Comparison of ENCODE assay signal across 9 cellular contexts in genomic region chr16:4176794-4177438, GRCh38.
DNase-seq lines count a peak whose midpoint lies in the region; ATAC-seq and TF ChIP-seq lines count a peak whose summit lies in the region.
"Had no signal": no experiment of that assay in that cellular context is flagged by ENCODE, and none has a peak within 500 bp of the region (broad histone marks: within the 10 kb centered on the region; RNA-seq: fewer than 3 reads in every experiment).

No MANE protein-coding gene starts in this region.

- no peak overlapping the region for H3K14ac ChIP-seq in trophoblast cell (ENCODE audit: low read length)

- no peak overlapping the region for H3K9ac ChIP-seq in trophoblast cell (ENCODE audit: low read length)

- H3K4me1 Mint-ChIP-seq in stimulated activated effector memory CD8-positive, alpha-beta T cell treated with anti-CD3 and anti-CD28 coated beads, Interleukin-12 subunit alpha, Interleukin-12 subunit beta, amount 100 ng/mL, for 72 hours, result peaks cover 7% of the 10 kb centered on the region

- H4K91ac ChIP-seq in trophoblast cell (ENCODE audit: low read depth, low read length), result no peak overlapping the region

- no peak overlapping the region for H2AFZ ChIP-seq in trophoblast cell (ENCODE audit: insufficient read depth, low read length, poor library complexity)

- no peaks in the 10 kb centered on the region for H3K27me3 ChIP-seq in MG63
- no peaks in the 10 kb centered on the region for H3K27me3 ChIP-seq in trophoblast cell (ENCODE audit: insufficient read depth, low read length)

- H3K36me3 ChIP-seq in MG63 (no peaks in the 10 kb centered on the region), trophoblast cell (ENCODE audit: control insufficient read depth in 1 of 2, insufficient read depth in 2 of 2, low read length in 2 of 2) (no peaks in the 10 kb centered on the region)

- peaks cover 3% of the 10 kb centered on the region in 2 experiments for H3K4me1 ChIP-seq in trophoblast cell (ENCODE audit: control insufficient read depth in 1 of 2, insufficient read depth in 2 of 2, low read length in 2 of 2)

- H2BK120ac ChIP-seq in trophoblast cell (ENCODE audit: insufficient read depth, low read length, poor library complexity), result no peak overlapping the region

- H3K79me1 ChIP-seq in trophoblast cell (ENCODE audit: low read length), result no peaks in the 10 kb centered on the region

- H3K9me3 ChIP-seq in MG63 (no peaks in the 10 kb centered on the region), trophoblast cell (ENCODE audit: insufficient read depth, low read depth, low read length) (no peaks in the 10 kb centered on the region)

- no peak overlapping the region for H2BK5ac ChIP-seq in trophoblast cell (ENCODE audit: low read depth, low read length, poor library complexity)

- no peak overlapping the region for H3K23ac ChIP-seq in trophoblast cell (ENCODE audit: low read length)

- no CpG with 5 or more reads among the region's 8 CpGs for WGBS in trophoblast cell (ENCODE audit: extremely low coverage, insufficient coverage, insufficient read length)
- 37 to 50% methylated on average over 8 of the region's 8 CpGs for WGBS in lower leg skin, 2 donors

- no peak overlapping the region for H2AK5ac ChIP-seq in trophoblast cell (ENCODE audit: low read length)

- DNase-seq in activated CD4-positive, alpha-beta T cell treated with anti-CD3 and anti-CD28 coated beads, Interleukin-2, amount 50 U/mL, for 48 hours, result peak; percentile 15 to 22
- DNase-seq in activated CD4-positive, alpha-beta T cell treated with anti-CD3 and anti-CD28 coated beads for 4 hours, result no peak
- peak; percentile 67 for DNase-seq in MG63
- DNase-seq in cardiac fibroblast (ENCODE audit: low read depth in 2 of 2), result peak; percentile 22 to 78
- no peak for DNase-seq in stimulated activated effector memory CD8-positive, alpha-beta T cell treated with anti-CD3 and anti-CD28 coated beads, Interleukin-12 subunit alpha, Interleukin-12 subunit beta, amount 100 ng/mL, for 72 hours (ENCODE audit: low spot score in 2 of 2)
- no peak for DNase-seq in NCI-H2081 treated with DMSO at 0.1 percent for 48 hours (lab: John Stamatoyannopoulos, UW)
- DNase-seq in trophoblast cell, result no peak
- no peak for DNase-seq in lower leg skin (ENCODE audit: low spot score in 2 of 2)
- DNase-seq: CD4-positive, alpha-beta memory T cell had no signal

- H3K4ac ChIP-seq in trophoblast cell (ENCODE audit: low read depth, low read length), result no peak overlapping the region

- no peak overlapping the region for H3K18ac ChIP-seq in trophoblast cell (ENCODE audit: low read length)

- no peak overlapping the region for H4K12ac ChIP-seq in trophoblast cell (ENCODE audit: low read depth, low read length)

- H3K4me3 Mint-ChIP-seq in stimulated activated effector memory CD8-positive, alpha-beta T cell treated with anti-CD3 and anti-CD28 coated beads, Interleukin-12 subunit alpha, Interleukin-12 subunit beta, amount 100 ng/mL, for 72 hours, result no peak overlapping the region
- H3K4me3 Mint-ChIP-seq: CD4-positive, alpha-beta memory T cell had no signal

- H3K4me3 ChIP-seq in MG63 (no peak overlapping the region), cardiac fibroblast (replicated peaks in 1 of 2; ENCODE audit: low read depth in 2 of 2, low read length in 2 of 2) (no peak overlapping the region), trophoblast cell (ENCODE audit: low read depth, low read length) (no peak overlapping the region), lower leg skin (ENCODE audit: low read depth, poor library complexity, severe bottlenecking) (no peak overlapping the region)

- no peaks in the 10 kb centered on the region for H3K9me3 Mint-ChIP-seq in stimulated activated effector memory CD8-positive, alpha-beta T cell treated with anti-CD3 and anti-CD28 coated beads, Interleukin-12 subunit alpha, Interleukin-12 subunit beta, amount 100 ng/mL, for 72 hours
- H3K9me3 Mint-ChIP-seq: CD4-positive, alpha-beta memory T cell had no signal

- TF ChIP-seq POLR2A in lower leg skin (IDR thresholded peaks at IDR 0.05), result no peak

- H3K4me2 ChIP-seq in trophoblast cell (ENCODE audit: low read length), result no peak overlapping the region

- H3K79me2 ChIP-seq in trophoblast cell (ENCODE audit: control insufficient read depth, insufficient read depth, low read length, poor library complexity), result no peaks in the 10 kb centered on the region

- TF ChIP-seq CTCF in cardiac fibroblast (IDR thresholded peaks at IDR 0.05; ENCODE audit: low read depth, low read length), result no peak
- no peak for TF ChIP-seq CTCF in lower leg skin (IDR thresholded peaks at IDR 0.05)

- intact Hi-C loops in lower leg skin (cut with DNase I; ENCODE audit: low total_unique reads), result no loop called here

- no peak overlapping the region for H3K27ac Mint-ChIP-seq in stimulated activated effector memory CD8-positive, alpha-beta T cell treated with anti-CD3 and anti-CD28 coated beads, Interleukin-12 subunit alpha, Interleukin-12 subunit beta, amount 100 ng/mL, for 72 hours

- H2BK12ac ChIP-seq in trophoblast cell (ENCODE audit: low read length), result no peak overlapping the region

- no peak overlapping the region for H4K8ac ChIP-seq in trophoblast cell (ENCODE audit: low read depth, low read length)

- peak; percentile 68 for ATAC-seq in stimulated activated effector memory CD8-positive, alpha-beta T cell treated with anti-CD3 and anti-CD28 coated beads, Interleukin-12 subunit alpha, Interleukin-12 subunit beta, amount 100 ng/mL, for 72 hours

- H3K27ac ChIP-seq in trophoblast cell (ENCODE audit: low read depth, low read length), result no peak overlapping the region

- H3K36me3 Mint-ChIP-seq in stimulated activated effector memory CD8-positive, alpha-beta T cell treated with anti-CD3 and anti-CD28 coated beads, Interleukin-12 subunit alpha, Interleukin-12 subunit beta, amount 100 ng/mL, for 72 hours, result no peaks in the 10 kb centered on the region
- H3K36me3 Mint-ChIP-seq: CD4-positive, alpha-beta memory T cell had no signal

Comparison
In these comparisons a context has a peak if more than half of its experiments do, and no peak if none do; other contexts are left out.
1. DNase-seq: peak in activated CD4-positive, alpha-beta T cell treated with anti-CD3 and anti-CD28 coated beads, Interleukin-2, amount 50 U/mL, for 48 hours (2 of 2), MG63 (single experiment) and cardiac fibroblast (2 of 2); none in activated CD4-positive, alpha-beta T cell treated with anti-CD3 and anti-CD28 coated beads for 4 hours (0 of 2), stimulated activated effector memory CD8-positive, alpha-beta T cell treated with anti-CD3 and anti-CD28 coated beads, Interleukin-12 subunit alpha, Interleukin-12 subunit beta, amount 100 ng/mL, for 72 hours (0 of 2), NCI-H2081 treated with DMSO at 0.1 percent for 48 hours (single experiment), trophoblast cell (0 of 2) and lower leg skin (0 of 2).